34 cellular contexts compared by ENCODE assay signal in the genomic region with DNA sequence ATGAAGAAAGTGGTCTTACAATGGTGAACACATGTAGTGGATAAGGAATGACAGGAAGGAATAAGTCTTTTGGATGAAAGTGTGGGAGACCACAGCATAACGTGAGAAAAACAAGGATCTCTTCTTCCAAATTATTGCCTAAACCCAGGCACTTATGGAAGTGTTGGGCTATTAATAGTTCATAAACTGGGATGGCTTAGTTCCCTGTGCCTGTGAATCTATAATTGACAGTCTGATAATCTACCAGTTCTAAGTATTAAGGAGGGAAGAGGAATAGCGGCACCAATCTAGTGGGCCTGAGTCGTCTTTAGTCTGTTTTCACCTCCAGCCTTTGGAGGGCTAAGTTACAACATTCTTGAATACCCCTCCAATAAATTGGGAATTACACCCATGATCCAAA. TPM values are rescaled to one million over a fixed set of nuclear protein-coding genes. Genes with fewer than 3 reads are reported as not detected.
"Had no signal": no experiment of that assay in that cellular context is flagged by ENCODE, and none has a peak within 500 bp of the region (broad histone marks: within the 10 kb centered on the region; RNA-seq: fewer than 3 reads in every experiment).

No MANE protein-coding gene starts in this region.

- H3K27ac ChIP-seq: brain microvascular endothelial cell, Peyer's patch, VCaP had no signal

- H3K27me3 ChIP-seq: brain microvascular endothelial cell, Peyer's patch had no signal

- ATAC-seq: activated naive CD8-positive, alpha-beta T cell treated with anti-CD3 and anti-CD28 coated beads, Interleukin-2, amount 50 U/mL, for 24 hours; activated T-cell treated with anti-CD3 and anti-CD28 coated beads, Interleukin-2, amount 50 U/mL, for 4 hours; PC-3 had no signal

- H3K4me3 ChIP-seq: Peyer's patch had no signal

- H3K9me3 ChIP-seq: Peyer's patch had no signal

- DNase-seq: activated B cell treated with CpG ODN at 0.5 μM for 24 hours; activated CD4-positive, alpha-beta memory T cell treated with anti-CD3 and anti-CD28 coated beads for 36 hours; activated CD4-positive, alpha-beta T cell treated with anti-CD3 and anti-CD28 coated beads for 4 hours; activated CD4-positive, alpha-beta T cell treated with anti-CD3 and anti-CD28 coated beads, Interleukin-2, amount 50 U/mL, for 1 hour; activated CD4-positive, CD25-positive, alpha-beta regulatory T cell treated with anti-CD3 and anti-CD28 coated beads, Interleukin-2, amount 50 U/mL, for 72 hours; activated CD8-positive, alpha-beta memory T cell treated with anti-CD3 and anti-CD28 coated beads, Interleukin-2, amount 50 U/mL, for 4 hours; activated naive CD4-positive, alpha-beta T cell treated with anti-CD3 and anti-CD28 coated beads, Interleukin-2, amount 10 ng/mL, durations not matched to agents 7 days and 5 days; activated naive CD8-positive, alpha-beta T cell treated with anti-CD3 and anti-CD28 coated beads, Interleukin-2, amount 50 U/mL, for 24 hours; activated T-cell treated with anti-CD3 and anti-CD28 coated beads for 4 hours; activated T-cell treated with anti-CD3 and anti-CD28 coated beads, Interleukin-2, amount 50 U/mL, for 4 hours; anterior cingulate cortex; brain microvascular endothelial cell; Karpas-422; KBM-7; NCI-H1048; NCI-H1105 treated with DMSO at 0.1 percent for 48 hours; NCI-H1436; NCI-H1694; NCI-H1930; NCI-H2081 treated with DMSO at 0.1 percent for 48 hours; NCI-H345; NCI-H526; NCI-H748 treated with DMSO at 0.1 percent for 48 hours; NK-92 treated with Interleukin-12 subunit alpha and Interleukin-12 subunit beta, amount 100 ng/mL, for 24 hours; PC-3; Peyer's patch; RPMI8226; SW 1271; T-helper 1 cell; T-helper 2 cell; T-helper 9 cell had no signal

- H3K4me1 ChIP-seq: Peyer's patch had no signal

RNA-seq across cellular contexts. Expression of a gene that starts 39.2 kb away (rescaled TPM):
- total RNA-seq: activated T-helper 1 cell treated with anti-CD3 and anti-CD28 coated beads, Interleukin-12 subunit alpha, Interleukin-12 subunit beta, Interleukin-2, Interleukin-4 antibody, amounts not matched to agents 30 ng/mL and 10 ng/mL and 1 ng/mL, durations not matched to agents 14 hours and 24 hours and 36 hours; MCF 10A; PC-3 had no signal
